Comparison of ENCODE assay signal across 21 cellular contexts in the genomic region with DNA sequence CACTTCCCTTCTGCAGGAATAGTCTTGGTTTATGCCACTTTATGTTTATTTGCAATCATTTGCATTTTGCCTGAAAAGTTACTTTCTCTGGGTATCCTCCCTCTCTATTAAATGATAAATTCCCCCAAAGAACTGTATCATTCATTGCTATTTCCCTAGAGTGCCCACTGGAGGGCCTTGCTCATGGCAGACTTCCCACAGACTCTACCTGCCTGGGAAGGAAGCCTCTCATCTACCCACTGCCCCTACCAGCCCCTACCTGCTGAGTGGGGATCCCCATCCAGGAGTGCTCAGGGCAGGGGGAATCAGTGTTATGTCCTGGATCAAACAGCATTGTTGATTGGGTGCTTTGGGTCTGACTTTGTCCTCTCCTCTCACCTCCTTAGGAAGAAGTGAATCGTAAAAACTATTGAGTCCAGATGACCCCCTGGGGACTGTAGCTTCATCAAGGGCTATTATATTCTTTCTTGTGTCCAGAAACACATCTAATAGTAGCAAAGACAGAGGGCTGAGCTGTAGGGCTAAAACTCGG. TPM values are rescaled to one million over a fixed set of nuclear protein-coding genes. Genes with fewer than 3 reads are reported as not detected.
DNase-seq lines count a peak whose midpoint lies in the region; ATAC-seq, FAIRE-seq and TF ChIP-seq lines count a peak whose summit lies in the region.
"Had no signal": no experiment of that assay in that cellular context is flagged by ENCODE, and none has a peak within 500 bp of the region (broad histone marks: within the 10 kb centered on the region; RNA-seq: fewer than 3 reads in every experiment).

No MANE protein-coding gene starts in this region.

- H3K4me2 ChIP-seq in SK-N-SH (no peak overlapping the region), keratinocyte (ENCODE audit: control insufficient read depth, extremely low read depth, insufficient read depth, low read depth, low read length) (no peak overlapping the region)

- BruUV-seq in A673 (replicated peaks; lab: Mats Ljungman, UMichigan) = no TSS peak

- no peaks in the 10 kb centered on the region for H3K9me3 Mint-ChIP-seq in activated T-cell treated with anti-CD3 and anti-CD28 coated beads, Interleukin-2, amount 50 U/mL, for 4 hours
- H3K9me3 Mint-ChIP-seq: activated CD4-positive, alpha-beta T cell treated with anti-CD3 and anti-CD28 coated beads, Interleukin-2, amount 10 ng/mL, durations not matched to agents 24 days and 14 days; central memory CD8-positive, alpha-beta T cell had no signal

- POLR2A ChIA-PET in A673 (lab: Charles Lee; ENCODE audit: low non-redundant PET) = no interaction called here
- POLR2A ChIA-PET in SK-N-SH (lab: Yijun Ruan, JAX) = no interaction called here

- no peaks in the 10 kb centered on the region for H3K9me1 ChIP-seq in keratinocyte (ENCODE audit: control insufficient read depth, extremely low read depth, insufficient read depth, low read length)

- no peaks in the 10 kb centered on the region for H3K36me3 ChIP-seq in A673 (ENCODE audit: insufficient read depth, low read length, poor library complexity, severe bottlenecking)
- no peaks in the 10 kb centered on the region for H3K36me3 ChIP-seq in H7 (replicated peaks; ENCODE audit: control insufficient read depth, insufficient read depth, low read length)
- no peaks in the 10 kb centered on the region for H3K36me3 ChIP-seq in SK-N-SH (replicated peaks in 1 of 2; ENCODE audit: control insufficient read depth in 1 of 2, insufficient read depth in 2 of 2, low read length in 1 of 2)
- no peaks in the 10 kb centered on the region for H3K36me3 ChIP-seq in keratinocyte (ENCODE audit: control insufficient read depth in 2 of 2, extremely low read depth in 1 of 2, insufficient read depth in 2 of 2, low read length in 2 of 2)
- H3K36me3 ChIP-seq: upper lobe of right lung had no signal

- H3K9me2 ChIP-seq in SK-N-SH = no peaks in the 10 kb centered on the region

- 0 out of 2 replicates have a peak, but pooled peaks have one; percentile 12 for TF ChIP-seq RAD21 in SK-N-SH (IDR thresholded peaks at IDR 0.05; ENCODE audit: low read length)

- no peak for DNase-seq in A673 (ENCODE audit: low spot score)
- peak; percentile 72 for DNase-seq in H7
- DNase-seq in SK-N-SH = peak; percentile 38
- no peak for DNase-seq in keratinocyte (ENCODE audit: low read depth, low spot score)
- DNase-seq in H4 (ENCODE audit: low spot score) = no peak
- no peak for DNase-seq in kidney glomerular epithelial cell (lab: John Stamatoyannopoulos, UW)
- DNase-seq in activated T-cell treated with anti-CD3 and anti-CD28 coated beads, Interleukin-2, amount 50 U/mL, for 4 hours = no peak
- DNase-seq: activated CD4-positive, alpha-beta T cell treated with anti-CD3 and anti-CD28 coated beads, Interleukin-2, amount 10 ng/mL, durations not matched to agents 24 days and 14 days; activated T-cell treated with anti-CD3 and anti-CD28 coated beads, Interleukin-2, amount 50 U/mL, for 1 hour; midbrain; NCI-H187; NCI-H526 treated with DMSO at 0.1 percent for 48 hours; small intestine; stimulated activated naive CD4-positive, alpha-beta T cell; T1000; upper lobe of right lung had no signal

- H3K4me3 ChIP-seq in A673 (ENCODE audit: low read depth, low read length, poor library complexity, severe bottlenecking) = no peak overlapping the region
- H3K4me3 ChIP-seq in H7 (ENCODE audit: insufficient read depth, low read depth, low read length) = no peak overlapping the region
- no peak overlapping the region for H3K4me3 ChIP-seq in SK-N-SH (ENCODE audit: low read depth in 2 of 2, low read length in 1 of 2)
- H3K4me3 ChIP-seq in keratinocyte (ENCODE audit: control insufficient read depth in 2 of 3, extremely low read depth in 1 of 3, insufficient read depth in 2 of 3, low read depth in 1 of 3, low read length in 3 of 3) = no peak overlapping the region
- H3K4me3 ChIP-seq: upper lobe of right lung had no signal

- H3K4me3 Mint-ChIP-seq in activated T-cell treated with anti-CD3 and anti-CD28 coated beads, Interleukin-2, amount 50 U/mL, for 4 hours = no peak overlapping the region
- H3K4me3 Mint-ChIP-seq: activated CD4-positive, alpha-beta T cell treated with anti-CD3 and anti-CD28 coated beads, Interleukin-2, amount 10 ng/mL, durations not matched to agents 24 days and 14 days; central memory CD8-positive, alpha-beta T cell had no signal

- TF ChIP-seq CTCF in A673 (conservative IDR thresholded peaks at IDR 0.05; ENCODE audit: low read depth, low read length) (0 out of 2 replicates have a peak, but pooled peaks have one; percentile 21), SK-N-SH (IDR thresholded peaks at IDR 0.05) (no peak), keratinocyte (optimal IDR thresholded peaks at IDR 0.05 in 1 of 3, IDR thresholded peaks at IDR 0.05 in 1 of 3, conservative IDR thresholded peaks at IDR 0.05 in 1 of 3; ENCODE audit: extremely low read depth in 1 of 3, insufficient read depth in 2 of 3, low read length in 3 of 3) (peak; percentile 11 to 24 (median 12))

- peaks cover 25% of the 10 kb centered on the region for H3K27me3 Mint-ChIP-seq in activated T-cell treated with anti-CD3 and anti-CD28 coated beads, Interleukin-2, amount 50 U/mL, for 4 hours (ENCODE audit: low read depth)

- dilution Hi-C loops in keratinocyte (cut with MboI; ENCODE audit: extremely low pct_ligation_motif_present, low sequenced_read_pairs) = no loop called here

- H3K4me1 Mint-ChIP-seq in activated T-cell treated with anti-CD3 and anti-CD28 coated beads, Interleukin-2, amount 50 U/mL, for 4 hours (ENCODE audit: low read depth) = no peaks in the 10 kb centered on the region
- H3K4me1 Mint-ChIP-seq: central memory CD8-positive, alpha-beta T cell had no signal

- H3K79me2 ChIP-seq in SK-N-SH (ENCODE audit: insufficient read depth) (no peaks in the 10 kb centered on the region), keratinocyte (ENCODE audit: control insufficient read depth, insufficient read depth, low read length) (no peaks in the 10 kb centered on the region)

- FAIRE-seq in keratinocyte (lab: Jason Lieb, UNC) = no peak
- FAIRE-seq: frontal cortex, small intestine had no signal

- H3K4me1 ChIP-seq in A673 (ENCODE audit: insufficient read depth, low read length, poor library complexity, severe bottlenecking) = no peaks in the 10 kb centered on the region
- H3K4me1 ChIP-seq in SK-N-SH (ENCODE audit: control insufficient read depth in 1 of 2, insufficient read depth in 2 of 2, low read depth in 1 of 2, low read length in 1 of 2) = no peaks in the 10 kb centered on the region
- no peaks in the 10 kb centered on the region for H3K4me1 ChIP-seq in keratinocyte (ENCODE audit: control insufficient read depth, extremely low read depth, insufficient read depth, low read length)
- H3K4me1 ChIP-seq: upper lobe of right lung had no signal

- intact Hi-C loops in A673 (cut with micrococcal nuclease; ENCODE audit: unreplicated experiment) = no loop called here

- TF ChIP-seq EP300 in SK-N-SH (IDR thresholded peaks at IDR 0.05; ENCODE audit: borderline replicate concordance in 1 of 2, low read depth in 1 of 2, low read length in 1 of 2) = no peak

- H2AFZ ChIP-seq in SK-N-SH (ENCODE audit: low read depth) = no peak overlapping the region
- no peak overlapping the region for H2AFZ ChIP-seq in keratinocyte (ENCODE audit: control insufficient read depth, low read length)

- WGBS in SK-N-SH (ENCODE audit: low lambda C conversion rate) = 67% methylated on average over 2 of the region's 2 CpGs

- no peak for ATAC-seq in activated T-cell treated with anti-CD3 and anti-CD28 coated beads, Interleukin-2, amount 50 U/mL, for 4 hours
- no peak for ATAC-seq in HG02610 (IDR thresholded peaks at IDR 0.05; ENCODE audit: unreplicated experiment)
- ATAC-seq: Right ventricle myocardium inferior, upper lobe of right lung had no signal

- H3K27ac ChIP-seq in A673 (ENCODE audit: low read depth, low read length, poor library complexity, severe bottlenecking) = no peak overlapping the region
- H3K27ac ChIP-seq in SK-N-SH (ENCODE audit: low read depth in 2 of 2, low read length in 1 of 2) = no peak overlapping the region
- H3K27ac ChIP-seq in keratinocyte (ENCODE audit: control insufficient read depth, insufficient read depth, low read length) = no peak overlapping the region
- H3K27ac ChIP-seq: upper lobe of right lung had no signal

- H4K20me1 ChIP-seq in SK-N-SH (ENCODE audit: insufficient read depth) (no peaks in the 10 kb centered on the region), keratinocyte (ENCODE audit: control insufficient read depth, extremely low read depth, insufficient read depth, low read length) (no peaks in the 10 kb centered on the region)

- H3K9me3 ChIP-seq in A673 (ENCODE audit: low read depth, low read length, poor library complexity, severe bottlenecking) (no peaks in the 10 kb centered on the region), SK-N-SH (no peaks in the 10 kb centered on the region), keratinocyte (ENCODE audit: control insufficient read depth, low read depth, low read length) (no peaks in the 10 kb centered on the region)
- H3K9me3 ChIP-seq: upper lobe of right lung had no signal

- H3K27me3 ChIP-seq in A673 (replicated peaks; ENCODE audit: insufficient read depth, low read depth, low read length, poor library complexity) (peaks cover 22% of the 10 kb centered on the region), H7 (ENCODE audit: control insufficient read depth, insufficient read depth, low read length) (peaks cover 7% of the 10 kb centered on the region), SK-N-SH (ENCODE audit: insufficient read depth) (peaks cover 22% of the 10 kb centered on the region), keratinocyte (ENCODE audit: control insufficient read depth, extremely low read depth, insufficient read depth, low read length) (peaks cover 13% of the 10 kb centered on the region)

- H3K9ac ChIP-seq in SK-N-SH = no peak overlapping the region
- no peak overlapping the region for H3K9ac ChIP-seq in keratinocyte (ENCODE audit: control insufficient read depth, extremely low read depth, insufficient read depth, low read length)

- no peaks in the 10 kb centered on the region for H3F3A ChIP-seq in SK-N-SH (replicated peaks; ENCODE audit: insufficient read depth)

- H3K36me3 Mint-ChIP-seq in activated T-cell treated with anti-CD3 and anti-CD28 coated beads, Interleukin-2, amount 50 U/mL, for 4 hours (ENCODE audit: insufficient read depth) = no peaks in the 10 kb centered on the region

- CTCF ChIA-PET in A673 (lab: Charles Lee) = interaction anchor here (0.5 kb wide), 1 partner anchor 62 kb away, joined by 4 read pairs; no protein-coding TSS in a partner anchor
- CTCF ChIA-PET in SK-N-SH (lab: Yijun Ruan, JAX) = interaction anchor here (0.7 to 2.0 kb wide), 7 partner anchors 19 to 127 kb away, joined by 3 to 6 read pairs (median 3); no protein-coding TSS in a partner anchor

RNA-seq across cellular contexts. Expression of a gene that starts 6.8 kb away (rescaled TPM):
- total RNA-seq in A673 (2021) = not detected in 2 replicates
- 10.9 and 20.6 TPM in 2 replicates for total RNA-seq in H7 (2014; rRNA removed; shearing (Covaris generic))
- polyA plus RNA-seq in SK-N-SH (2012; rRNA removed) (not detected in 2 replicates), keratinocyte (not detected in 3 replicates)
- polyA plus RNA-seq in SK-N-SH (2012; cell fraction: cytosol; rRNA removed) = not detected in 2 replicates
- polyA plus RNA-seq in SK-N-SH (2012; cell fraction: nucleus; rRNA removed) = not detected in 2 replicates
- polyA plus RNA-seq in keratinocyte (2011; ENCODE audit: low read depth) = not detected
- polyA plus RNA-seq in keratinocyte (2011; cell fraction: cytosol; rRNA removed) = not detected in 2 replicates
- not detected in 2 replicates for polyA plus RNA-seq in keratinocyte (2011; cell fraction: nucleus; rRNA removed)
- polyA plus RNA-seq in keratinocyte (2012; ENCODE audit: low replicate concordance) = 0.07 and 0.32 TPM in 2 replicates
- polyA minus RNA-seq in keratinocyte = not detected in 3 replicates
- polyA minus RNA-seq in keratinocyte (2011; cell fraction: cytosol; rRNA and poly(A)+ RNA removed) = not detected
- not detected in 2 replicates for polyA minus RNA-seq in keratinocyte (2011; cell fraction: nucleus; rRNA and poly(A)+ RNA removed)
- 0.16 and 1.1 TPM in 2 replicates for total RNA-seq in H4 (2014; rRNA removed; shearing (Covaris generic))
- not detected for total RNA-seq in activated T-cell treated with anti-CD3 and anti-CD28 coated beads, Interleukin-2, amount 50 U/mL, for 4 hours
- total RNA-seq: LHCN-M2 had no signal

Comparison
In these comparisons a context has a peak if more than half of its experiments do, and no peak if none do; other contexts are left out.
1. DNase-seq: peak in H7 (single experiment) and SK-N-SH (single experiment); none in A673 (single experiment), keratinocyte (single experiment), H4 (single experiment), kidney glomerular epithelial cell (single experiment) and activated T-cell treated with anti-CD3 and anti-CD28 coated beads, Interleukin-2, amount 50 U/mL, for 4 hours (single experiment).